Comparison of ENCODE assay signal across 21 cellular contexts in the genomic region with DNA sequence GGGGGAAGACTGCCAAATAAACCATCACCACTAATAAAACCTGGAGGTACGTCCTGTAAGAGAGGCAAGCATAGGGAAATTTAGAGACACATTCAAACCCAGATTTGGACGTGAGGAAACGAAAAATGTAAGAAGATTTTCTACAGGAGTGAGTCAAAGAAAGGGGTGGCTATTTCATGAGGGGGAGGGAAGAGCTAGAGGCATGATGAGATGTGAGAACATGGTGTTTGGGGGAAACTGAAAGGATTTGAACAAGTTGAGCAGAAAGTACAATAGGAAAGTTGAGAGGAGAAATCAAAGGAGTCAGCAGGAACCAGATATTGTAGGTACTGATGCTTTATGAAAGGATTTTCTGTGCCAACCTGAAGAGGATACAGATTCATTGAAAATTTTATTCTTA.
DNase-seq lines count a peak whose midpoint lies in the region; ATAC-seq and TF ChIP-seq lines count a peak whose summit lies in the region.
"Had no signal": no experiment of that assay in that cellular context is flagged by ENCODE, and none has a peak within 500 bp of the region (broad histone marks: within the 10 kb centered on the region; RNA-seq: fewer than 3 reads in every experiment).

No MANE protein-coding gene starts in this region.

- no peak overlapping the region for H4K5ac ChIP-seq in mesendoderm (ENCODE audit: low read length)

- no peaks in the 10 kb centered on the region for H3K27me3 ChIP-seq in MM.1S (replicated peaks; ENCODE audit: insufficient read depth, low read length)
- H3K27me3 ChIP-seq in mesendoderm (ENCODE audit: insufficient read depth, low read length, poor library complexity), result no peaks in the 10 kb centered on the region

- no peak overlapping the region for H2AK5ac ChIP-seq in mesendoderm (ENCODE audit: low read length)

- no CpG with 5 or more reads among the region's 3 CpGs for WGBS in mesendoderm (ENCODE audit: extremely low coverage, insufficient coverage, low lambda C conversion rate)

- H3K9me2 ChIP-seq in MM.1S (replicated peaks; ENCODE audit: insufficient read depth, low read length), result no peaks in the 10 kb centered on the region

- H3K79me2 ChIP-seq in MM.1S (ENCODE audit: low read length) (no peaks in the 10 kb centered on the region), mesendoderm (ENCODE audit: control insufficient read depth, insufficient read depth, low read length) (no peaks in the 10 kb centered on the region)

- H3K56ac ChIP-seq in mesendoderm (ENCODE audit: low read length), result no peak overlapping the region

- H3K4me2 ChIP-seq in MM.1S (ENCODE audit: low read depth, low read length) (no peak overlapping the region), mesendoderm (ENCODE audit: low read length) (no peak overlapping the region)
- H3K4me2 ChIP-seq: A549 had no signal

- H3K4me1 ChIP-seq in MM.1S (ENCODE audit: low read length) (no peaks in the 10 kb centered on the region), mesendoderm (ENCODE audit: control insufficient read depth, low read depth, low read length) (peaks cover 4% of the 10 kb centered on the region)
- H3K4me1 ChIP-seq: A549 had no signal

- intact Hi-C loops in activated CD4-positive, alpha-beta memory T cell treated with anti-CD3 and anti-CD28 coated beads for 36 hours (cut with micrococcal nuclease), result no loop called here

- no peak for DNase-seq in MM.1S
- no peak for DNase-seq in mesendoderm
- DNase-seq in activated CD4-positive, alpha-beta memory T cell treated with anti-CD3 and anti-CD28 coated beads for 36 hours, result no peak
- no peak for DNase-seq in Ammon's horn (ENCODE audit: low spot score)
- no peak for DNase-seq in activated CD4-positive, alpha-beta T cell treated with anti-CD3 and anti-CD28 coated beads for 1 hour
- DNase-seq: 8988T; ACHN; AML-193; C1 segment of cervical spinal cord; Calu3; CD4-positive, alpha-beta memory T cell; COR-L47; DMS53; DMS79 treated with DMSO at 0.1 percent for 48 hours; GF-D8; GOT3 had no signal

- H2BK5ac ChIP-seq in mesendoderm (ENCODE audit: low read length), result no peak overlapping the region

- H3K23ac ChIP-seq in mesendoderm (ENCODE audit: low read length), result no peak overlapping the region

- H4K8ac ChIP-seq in mesendoderm (ENCODE audit: low read depth, low read length), result no peak overlapping the region

- H2BK15ac ChIP-seq in mesendoderm (replicated peaks; ENCODE audit: low read depth), result peak overlapping the region; percentile 13

- no peaks in the 10 kb centered on the region for H3K9me3 Mint-ChIP-seq in activated CD4-positive, alpha-beta memory T cell treated with anti-CD3 and anti-CD28 coated beads for 36 hours

- H3F3A ChIP-seq in MM.1S (ENCODE audit: insufficient read depth, low read length), result no peaks in the 10 kb centered on the region

- no peak overlapping the region for H3K4me3 Mint-ChIP-seq in activated CD4-positive, alpha-beta memory T cell treated with anti-CD3 and anti-CD28 coated beads for 36 hours
- H3K4me3 Mint-ChIP-seq: CD4-positive, alpha-beta memory T cell had no signal

- no peaks in the 10 kb centered on the region for H3K36me3 Mint-ChIP-seq in activated CD4-positive, alpha-beta memory T cell treated with anti-CD3 and anti-CD28 coated beads for 36 hours
- H3K36me3 Mint-ChIP-seq: CD4-positive, alpha-beta memory T cell had no signal

- ATAC-seq in GM18511 (IDR thresholded peaks at IDR 0.05; ENCODE audit: unreplicated experiment), result peak; percentile 40
- ATAC-seq in GM19438 (IDR thresholded peaks at IDR 0.05; ENCODE audit: low read depth, unreplicated experiment), result peak; percentile 42
- ATAC-seq in GM18498 (IDR thresholded peaks at IDR 0.05; ENCODE audit: unreplicated experiment), result no peak
- ATAC-seq: A549 had no signal

- no peaks in the 10 kb centered on the region for H3K27me3 Mint-ChIP-seq in activated CD4-positive, alpha-beta memory T cell treated with anti-CD3 and anti-CD28 coated beads for 36 hours
- H3K27me3 Mint-ChIP-seq: CD4-positive, alpha-beta memory T cell had no signal

- CTCF ChIA-PET in activated CD4-positive, alpha-beta memory T cell treated with anti-CD3 and anti-CD28 coated beads for 36 hours (lab: Charles Lee), result no interaction called here

- no peak overlapping the region for H3K18ac ChIP-seq in mesendoderm (ENCODE audit: low read length)

- no peak overlapping the region for H3K4me3 ChIP-seq in MM.1S (ENCODE audit: low read length)
- H3K4me3 ChIP-seq in mesendoderm (ENCODE audit: low read length), result no peak overlapping the region
- H3K4me3 ChIP-seq: A549, HAP-1 had no signal

- no peaks in the 10 kb centered on the region for H3K9me3 ChIP-seq in MM.1S (replicated peaks; ENCODE audit: insufficient read depth, low read length)
- H3K9me3 ChIP-seq: A549, HAP-1 had no signal

- POLR2A ChIA-PET in activated CD4-positive, alpha-beta memory T cell treated with anti-CD3 and anti-CD28 coated beads for 36 hours (lab: Charles Lee), result no interaction called here

- no peaks in the 10 kb centered on the region for H3K4me1 Mint-ChIP-seq in activated CD4-positive, alpha-beta memory T cell treated with anti-CD3 and anti-CD28 coated beads for 36 hours (ENCODE audit: low read depth)
- H3K4me1 Mint-ChIP-seq: CD4-positive, alpha-beta memory T cell had no signal

- H3K9ac ChIP-seq in MM.1S (ENCODE audit: low read length) (no peak overlapping the region), mesendoderm (ENCODE audit: low read length) (no peak overlapping the region)

- H3K4ac ChIP-seq in mesendoderm (ENCODE audit: low read depth, low read length), result no peak overlapping the region

- no peak overlapping the region for H2BK120ac ChIP-seq in mesendoderm (ENCODE audit: low read depth, low read length)

- H3K36me3 ChIP-seq in MM.1S (replicated peaks; ENCODE audit: insufficient read depth, low read length) (no peaks in the 10 kb centered on the region), mesendoderm (ENCODE audit: control insufficient read depth, insufficient read depth, low read length) (no peaks in the 10 kb centered on the region)
- H3K36me3 ChIP-seq: HAP-1 had no signal

- H3K27ac ChIP-seq in MM.1S (ENCODE audit: low read length) (no peak overlapping the region), mesendoderm (ENCODE audit: low read depth, low read length) (no peak overlapping the region)
- H3K27ac ChIP-seq: A549 had no signal

- TF ChIP-seq CTCF in MM.1S (IDR thresholded peaks at IDR 0.05; ENCODE audit: low read length), result no peak

- no peaks in the 10 kb centered on the region for H3K79me1 ChIP-seq in mesendoderm (ENCODE audit: low read length)

- H3K27ac Mint-ChIP-seq in activated CD4-positive, alpha-beta memory T cell treated with anti-CD3 and anti-CD28 coated beads for 36 hours, result no peak overlapping the region
- H3K27ac Mint-ChIP-seq: CD4-positive, alpha-beta memory T cell had no signal

- no peaks in the 10 kb centered on the region for H4K20me1 ChIP-seq in MM.1S (ENCODE audit: insufficient read depth, low read length)

- 0 out of 2 replicates have a peak overlapping the region, but pooled peaks have one; percentile 7 for H2AFZ ChIP-seq in MM.1S (ENCODE audit: low read length)
